16 cellular contexts compared by ENCODE assay signal in genomic region chr5:149792963-149793362, GRCh38.
A peak's percentile ranks its signal among the peaks of the same experiment; 100 is the strongest.
DNase-seq lines count a peak whose midpoint lies in the region; ATAC-seq, FAIRE-seq and TF ChIP-seq lines count a peak whose summit lies in the region.
"Had no signal": no experiment of that assay in that cellular context is flagged by ENCODE, and none has a peak within 500 bp of the region (broad histone marks: within the 10 kb centered on the region; RNA-seq: fewer than 3 reads in every experiment).

No MANE protein-coding gene starts in this region.

- CTCF ChIA-PET in A549 (lab: Yijun Ruan, JAX) = interaction anchor here (1.4 to 1.6 kb wide), 2 partner anchors 16 to 35 kb away, joined by 3 to 5 read pairs; no protein-coding TSS in a partner anchor
- CTCF ChIA-PET in HEK293T (lab: Yijun Ruan, JAX) = interaction anchor here (2.1 kb wide), 1 partner anchor 19 kb away, joined by 4 read pairs; no protein-coding TSS in a partner anchor

- peak in 1 of 2 experiments; percentile 21 for DNase-seq in A549 (ENCODE audit: low read depth in 1 of 2, low spot score in 1 of 2)
- DNase-seq in bronchial epithelial cell (ENCODE audit: low read depth) = peak; percentile 15
- DNase-seq in germinal center (ENCODE audit: low spot score) = no peak
- no peak for DNase-seq in HEK293T (ENCODE audit: extremely low spot score)
- DNase-seq in HK-2 (ENCODE audit: unreplicated experiment) = no peak
- DNase-seq in stimulated activated CD4-positive, alpha-beta T cell treated with anti-CD3 and anti-CD28 coated beads, Interleukin-2, amount 100 ng/mL, for 48 hours = no peak
- DNase-seq: GOT3, NCI-H146, NCI-H345, T-cell had no signal

- no peak for TF ChIP-seq RAD21 in A549 (conservative IDR thresholded peaks at IDR 0.05 in 1 of 2, IDR thresholded peaks at IDR 0.05 in 1 of 2)

- ATAC-seq in A549 (peak in 1 of 2 experiments; percentile 25; a peak in 3 of 6 replicates), HG02588 (IDR thresholded peaks at IDR 0.05; ENCODE audit: unreplicated experiment) (peak; percentile 52)
- ATAC-seq: stimulated activated effector memory CD8-positive, alpha-beta T cell treated with anti-CD3 and anti-CD28 coated beads, Interleukin-12 subunit alpha, Interleukin-12 subunit beta, amount 100 ng/mL, for 72 hours; T-cell had no signal

- no peaks in the 10 kb centered on the region for H3K36me3 ChIP-seq in bronchial epithelial cell (ENCODE audit: control insufficient read depth, insufficient read depth, low read length)
- H3K36me3 ChIP-seq in muscle layer of colon (ENCODE audit: insufficient read depth, low read length) = no peaks in the 10 kb centered on the region

- TF ChIP-seq EP300 in A549 (IDR thresholded peaks at IDR 0.05) = no peak

- no peak for FAIRE-seq in A549 (lab: Jason Lieb, UNC)
- no peak for FAIRE-seq in bronchial epithelial cell (lab: Jason Lieb, UNC)
- FAIRE-seq: keratinocyte had no signal

- peak overlapping the region; percentile 33; the same call in 2 of the 3 replicates for H3K4me2 ChIP-seq in A549

- H3K9me3 ChIP-seq in A549 (no peaks in the 10 kb centered on the region), muscle layer of colon (ENCODE audit: low read length) (no peaks in the 10 kb centered on the region)

- no peaks in the 10 kb centered on the region for H3K27me3 ChIP-seq in bronchial epithelial cell (ENCODE audit: control insufficient read depth, insufficient read depth, low read length)
- no peaks in the 10 kb centered on the region for H3K27me3 ChIP-seq in muscle layer of colon (ENCODE audit: control insufficient read depth in 1 of 2, insufficient read depth in 2 of 2, low read length in 2 of 2)

- H3K27ac ChIP-seq in A549 = peak overlapping the region; percentile 44 to 59; a peak in 2 of 6 replicates
- H3K27ac ChIP-seq in muscle layer of colon (ENCODE audit: low read depth, low read length) = peak overlapping the region; percentile 83
- H3K27ac ChIP-seq: epithelial cell of prostate, VCaP had no signal

- H3K4me1 ChIP-seq in A549 (peaks cover 39% of the 10 kb centered on the region), muscle layer of colon (ENCODE audit: insufficient read depth, low read length) (peaks cover 71% of the 10 kb centered on the region)

- no peak for TF ChIP-seq CTCF in A549 (IDR thresholded peaks at IDR 0.05)
- TF ChIP-seq CTCF in bronchial epithelial cell (IDR thresholded peaks at IDR 0.05; ENCODE audit: insufficient read depth, low read length, severe bottlenecking) = no peak

- H3K4me3 ChIP-seq in A549 (no peak overlapping the region), bronchial epithelial cell (ENCODE audit: low read depth, low read length) (no peak overlapping the region), muscle layer of colon (ENCODE audit: low read depth in 1 of 2, low read length in 2 of 2) (no peak overlapping the region)

- no peak for TF ChIP-seq POLR2A in A549 (IDR thresholded peaks at IDR 0.05; ENCODE audit: low read length)

- POLR2A ChIA-PET in A549 (lab: Yijun Ruan, JAX) = no interaction called here
- POLR2A ChIA-PET in HEK293T (lab: Yijun Ruan, JAX) = interaction anchor here (0.5 kb wide), 1 partner anchor 71 kb away, joined by 3 read pairs; no protein-coding TSS in a partner anchor

- 100% methylated on average over 1 of the region's 1 CpG for WGBS in A549 (ENCODE audit: missing lambda C conversion rate)

- H3K9ac ChIP-seq in muscle layer of colon (ENCODE audit: low read length) = no peak overlapping the region

TF ChIP-seq in A549, 52 proteins besides CTCF, POLR2A, EP300 and RAD21 (continues in another document):
- TF ChIP-seq RARB (CRISPR knock-in tag; IDR thresholded peaks at IDR 0.05) (no peak), EHMT2 (IDR thresholded peaks at IDR 0.05; ENCODE audit: low read depth) (no peak), TP53 (CRISPR knock-in tag; IDR thresholded peaks at IDR 0.05) (no peak), GATA3 (IDR thresholded peaks at IDR 0.05; ENCODE audit: borderline replicate concordance) (no peak), HEYL (CRISPR knock-in tag; IDR thresholded peaks at IDR 0.05) (no peak), ZSCAN20 (CRISPR knock-in tag; IDR thresholded peaks at IDR 0.05) (no peak), KDM5A (IDR thresholded peaks at IDR 0.05) (no peak), REST (IDR thresholded peaks at IDR 0.05) (no peak), CHD4 (IDR thresholded peaks at IDR 0.05; ENCODE audit: borderline replicate concordance) (no peak)
- TF ChIP-seq, protein P1, sequence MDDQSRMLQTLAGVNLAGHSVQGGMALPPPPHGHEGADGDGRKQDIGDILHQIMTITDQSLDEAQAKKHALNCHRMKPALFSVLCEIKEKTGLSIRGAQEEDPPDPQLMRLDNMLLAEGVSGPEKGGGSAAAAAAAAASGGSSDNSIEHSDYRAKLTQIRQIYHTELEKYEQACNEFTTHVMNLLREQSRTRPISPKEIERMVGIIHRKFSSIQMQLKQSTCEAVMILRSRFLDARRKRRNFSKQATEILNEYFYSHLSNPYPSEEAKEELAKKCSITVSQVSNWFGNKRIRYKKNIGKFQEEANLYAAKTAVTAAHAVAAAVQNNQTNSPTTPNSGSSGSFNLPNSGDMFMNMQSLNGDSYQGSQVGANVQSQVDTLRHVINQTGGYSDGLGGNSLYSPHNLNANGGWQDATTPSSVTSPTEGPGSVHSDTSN (IDR thresholded peaks at IDR 0.05) = no peak

TF ChIP-seq in HEK293T, 16 proteins besides CTCF, POLR2A, EP300 and RAD21:
- TF ChIP-seq LEF1 (IDR thresholded peaks at IDR 0.05; ENCODE audit: borderline replicate concordance) (no peak), SP1 (IDR thresholded peaks at IDR 0.05) (no peak), CTBP1 (IDR thresholded peaks at IDR 0.05; ENCODE audit: borderline replicate concordance) (no peak), SUZ12 (IDR thresholded peaks at IDR 0.05) (no peak), HDGF (IDR thresholded peaks at IDR 0.05; ENCODE audit: borderline replicate concordance) (no peak), ARNT (IDR thresholded peaks at IDR 0.05) (no peak), BHLHE40 (IDR thresholded peaks at IDR 0.05; ENCODE audit: borderline replicate concordance) (no peak), ZNF384 (IDR thresholded peaks at IDR 0.05) (no peak)
- TF ChIP-seq, protein P2, sequence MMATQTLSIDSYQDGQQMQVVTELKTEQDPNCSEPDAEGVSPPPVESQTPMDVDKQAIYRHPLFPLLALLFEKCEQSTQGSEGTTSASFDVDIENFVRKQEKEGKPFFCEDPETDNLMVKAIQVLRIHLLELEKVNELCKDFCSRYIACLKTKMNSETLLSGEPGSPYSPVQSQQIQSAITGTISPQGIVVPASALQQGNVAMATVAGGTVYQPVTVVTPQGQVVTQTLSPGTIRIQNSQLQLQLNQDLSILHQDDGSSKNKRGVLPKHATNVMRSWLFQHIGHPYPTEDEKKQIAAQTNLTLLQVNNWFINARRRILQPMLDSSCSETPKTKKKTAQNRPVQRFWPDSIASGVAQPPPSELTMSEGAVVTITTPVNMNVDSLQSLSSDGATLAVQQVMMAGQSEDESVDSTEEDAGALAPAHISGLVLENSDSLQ (IDR thresholded peaks at IDR 0.05) = no peak
